Comparison of ENCODE assay signal across 8 cellular contexts in genomic region chr22:37818397-37819099, GRCh38. TPM values are rescaled to one million over a fixed set of nuclear protein-coding genes. Genes with fewer than 3 reads are reported as not detected.
DNase-seq lines count a peak whose midpoint lies in the region; ATAC-seq and TF ChIP-seq lines count a peak whose summit lies in the region.

No MANE protein-coding gene starts in this region.

- no peaks in the 10 kb centered on the region for H3K9me3 Mint-ChIP-seq in CD4-positive, CD25-positive, alpha-beta regulatory T cell

- no peak for TF ChIP-seq CTCF in fibroblast of mammary gland (conservative IDR thresholded peaks at IDR 0.05; ENCODE audit: control insufficient read depth, insufficient read depth, low read depth, low read length)

- H3K36me3 Mint-ChIP-seq in CD4-positive, CD25-positive, alpha-beta regulatory T cell = no peaks in the 10 kb centered on the region

- peaks cover 30% of the 10 kb centered on the region for H3K27me3 Mint-ChIP-seq in CD4-positive, CD25-positive, alpha-beta regulatory T cell

- H3K4me3 ChIP-seq in CD4-positive, CD25-positive, alpha-beta regulatory T cell (ENCODE audit: low read depth, low read length) = no peak overlapping the region
- no peak overlapping the region for H3K4me3 ChIP-seq in fibroblast of mammary gland (ENCODE audit: control insufficient read depth, low read depth, low read length)
- H3K4me3 ChIP-seq in neuron (ENCODE audit: low read length) = peak overlapping the region; percentile 40
- peak overlapping the region; percentile 59 to 65 for H3K4me3 ChIP-seq in stomach smooth muscle (ENCODE audit: low read length in 2 of 2)

- H3K9me3 ChIP-seq in CD4-positive, CD25-positive, alpha-beta regulatory T cell (ENCODE audit: control insufficient read depth in 2 of 2, low read length in 2 of 2) = no peaks in the 10 kb centered on the region
- H3K9me3 ChIP-seq in neuron (ENCODE audit: low read length) (no peaks in the 10 kb centered on the region), stomach smooth muscle (ENCODE audit: control insufficient read depth in 2 of 2, low read length in 2 of 2) (no peaks in the 10 kb centered on the region)

- H3K27ac ChIP-seq in CD4-positive, CD25-positive, alpha-beta regulatory T cell (ENCODE audit: insufficient read depth, low read length, poor library complexity, severe bottlenecking) = no peak overlapping the region
- peak overlapping the region; percentile 41 for H3K27ac ChIP-seq in stomach smooth muscle (ENCODE audit: low read length)

- H3K4me1 ChIP-seq in CD4-positive, CD25-positive, alpha-beta regulatory T cell (ENCODE audit: control insufficient read depth, insufficient read depth, low read length, poor library complexity, severe bottlenecking) = peaks cover 19% of the 10 kb centered on the region
- peaks cover 15% of the 10 kb centered on the region for H3K4me1 ChIP-seq in neuron (ENCODE audit: insufficient read depth, low read length)
- peaks cover 16% of the 10 kb centered on the region for H3K4me1 ChIP-seq in stomach smooth muscle (ENCODE audit: control insufficient read depth, insufficient read depth, low read length)

- H3K27me3 ChIP-seq in CD4-positive, CD25-positive, alpha-beta regulatory T cell (ENCODE audit: control insufficient read depth, insufficient read depth, low read length) = no peaks in the 10 kb centered on the region
- no peaks in the 10 kb centered on the region for H3K27me3 ChIP-seq in neuron (ENCODE audit: insufficient read depth, low read length)
- peaks cover 11 to 17% of the 10 kb centered on the region in 2 donors for H3K27me3 ChIP-seq in stomach smooth muscle (ENCODE audit: control insufficient read depth in 1 of 2, insufficient read depth in 2 of 2, low read length in 2 of 2)

- no peak overlapping the region for H3K27ac Mint-ChIP-seq in CD4-positive, CD25-positive, alpha-beta regulatory T cell

- H3K36me3 ChIP-seq in CD4-positive, CD25-positive, alpha-beta regulatory T cell (ENCODE audit: control insufficient read depth, insufficient read depth, low read length) = no peaks in the 10 kb centered on the region
- peaks cover 13% of the 10 kb centered on the region for H3K36me3 ChIP-seq in neuron (ENCODE audit: insufficient read depth, low read length)
- peaks cover 2 to 6% of the 10 kb centered on the region in 2 donors for H3K36me3 ChIP-seq in stomach smooth muscle (ENCODE audit: control insufficient read depth in 2 of 2, insufficient read depth in 2 of 2, low read length in 2 of 2)

- ATAC-seq in CD4-positive, CD25-positive, alpha-beta regulatory T cell (ENCODE audit: low read depth in 2 of 2) = peak; percentile 70 to 75
- ATAC-seq in HG03039 (IDR thresholded peaks at IDR 0.05; ENCODE audit: unreplicated experiment) = no peak
- ATAC-seq in GM21737 (IDR thresholded peaks at IDR 0.05; ENCODE audit: unreplicated experiment) = no peak

- peak overlapping the region; percentile 43 to 65 (median 54) for H3K4me3 Mint-ChIP-seq in CD4-positive, CD25-positive, alpha-beta regulatory T cell

- H3K9ac ChIP-seq in stomach smooth muscle (ENCODE audit: low read length in 2 of 2) = peak overlapping the region in 1 of 2 donors; percentile 15

- H2AFZ ChIP-seq in neuron (ENCODE audit: low read depth, low read length) = peak overlapping the region; percentile 4

- peak; percentile 51 to 78 (median 66) for DNase-seq in CD4-positive, CD25-positive, alpha-beta regulatory T cell
- DNase-seq in MV-4-11 (lab: John Stamatoyannopoulos, UW) = peak; percentile 8
- peak; percentile 65 for DNase-seq in activated T-cell treated with anti-CD3 and anti-CD28 coated beads for 48 hours (ENCODE audit: low read depth)
- peak; percentile 51 for DNase-seq in fibroblast of mammary gland (ENCODE audit: low read depth)

- H3K4me1 Mint-ChIP-seq in CD4-positive, CD25-positive, alpha-beta regulatory T cell = peaks cover 0 to 24% (median 9%) of the 10 kb centered on the region in 4 donors

RNA-seq across cellular contexts. Expression of gene GALR3, which starts 4.6 kb away (rescaled TPM):
- total RNA-seq in CD4-positive, CD25-positive, alpha-beta regulatory T cell = not detected
- not detected for polyA plus RNA-seq in CD4-positive, CD25-positive, alpha-beta regulatory T cell

RNA-seq across cellular contexts. Expression of gene GCAT, which starts 10.8 kb away (rescaled TPM):
- 0.72 TPM for total RNA-seq in CD4-positive, CD25-positive, alpha-beta regulatory T cell
- 1 to 10 TPM in 3 of 4 donors, under 1 TPM in 1; 0.45 to 2.0 (median 1.4) TPM for polyA plus RNA-seq in CD4-positive, CD25-positive, alpha-beta regulatory T cell

RNA-seq across cellular contexts. Expression of gene ANKRD54, which starts 25.6 kb away (rescaled TPM):
- total RNA-seq in CD4-positive, CD25-positive, alpha-beta regulatory T cell = 18.8 TPM
- polyA plus RNA-seq in CD4-positive, CD25-positive, alpha-beta regulatory T cell = 10 to 100 TPM; 15.4 to 21.4 (median 19.8) TPM

RNA-seq across cellular contexts. Expression of gene EIF3L, which starts 30.7 kb away (rescaled TPM):
- total RNA-seq in CD4-positive, CD25-positive, alpha-beta regulatory T cell = 390 TPM
- polyA plus RNA-seq in CD4-positive, CD25-positive, alpha-beta regulatory T cell = 100 to 1,000 TPM; 267 to 354 (median 308) TPM

Comparison
In these comparisons a context has a peak if more than half of its experiments do, and no peak if none do; other contexts are left out.
1. ATAC-seq: peak in CD4-positive, CD25-positive, alpha-beta regulatory T cell (2 of 2); none in HG03039 (single experiment) and GM21737 (single experiment).
2. DNase-seq: peak in every context shown above with its lines; median percentile 66 in CD4-positive, CD25-positive, alpha-beta regulatory T cell; 65 in activated T-cell treated with anti-CD3 and anti-CD28 coated beads for 48 hours; 51 in fibroblast of mammary gland; 8 in MV-4-11.
3. H3K4me3 ChIP-seq: peak in neuron (single experiment) and stomach smooth muscle (2 of 2); none in CD4-positive, CD25-positive, alpha-beta regulatory T cell (single experiment) and fibroblast of mammary gland (single experiment).